1 cellular context compared by ENCODE assay signal in genomic region chr12:119544780-119545625, GRCh38.
TF ChIP-seq lines count a peak whose summit lies in the region.

No MANE protein-coding gene starts in this region.

TF ChIP-seq in IMR-90, 13 proteins besides CTCF, POLR2A, EP300 and RAD21 (continued from another document):
- TF ChIP-seq USF2 (IDR thresholded peaks at IDR 0.05; ENCODE audit: low read depth, low read length): no peak
